ENCODE assay signal across 15 cellular contexts in the genomic region with DNA sequence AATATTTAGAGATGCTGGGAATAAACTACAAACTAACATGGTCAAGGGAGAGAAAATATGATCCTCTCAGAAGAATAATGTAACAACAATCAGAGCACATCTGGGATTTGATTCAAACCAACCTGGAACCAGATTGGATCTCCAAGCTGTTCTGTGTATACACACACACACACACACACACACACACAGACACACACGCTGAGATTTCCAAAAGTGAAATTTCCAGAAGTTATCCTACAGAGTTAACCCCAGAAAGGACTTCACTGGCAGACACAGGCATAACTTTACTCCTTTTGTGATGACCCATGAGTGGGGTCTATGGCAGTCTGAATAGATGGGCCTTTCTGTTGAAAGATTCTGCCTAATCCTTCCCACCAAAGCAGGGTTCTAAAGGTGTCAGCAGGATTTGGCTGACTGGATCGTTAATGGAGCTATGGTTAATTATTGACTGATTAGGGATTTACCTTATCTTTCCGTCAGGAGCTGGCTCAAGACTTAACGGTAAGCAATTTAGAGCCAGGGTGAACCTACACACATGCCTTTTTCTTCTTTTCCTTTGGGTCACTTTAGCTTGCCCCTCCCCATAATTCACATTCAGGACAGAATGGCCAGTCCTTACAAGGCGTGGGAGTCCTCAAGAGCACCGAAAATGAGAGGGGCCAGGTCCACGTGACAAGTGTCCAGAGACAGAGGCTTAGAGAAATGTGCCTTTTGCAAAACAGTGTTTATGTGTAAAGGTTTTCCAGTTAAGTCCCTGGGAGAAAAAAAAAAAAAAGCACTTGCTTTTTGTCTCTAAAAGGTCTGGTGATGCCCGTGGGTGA. TPM values are rescaled to one million over a fixed set of nuclear protein-coding genes. Genes with fewer than 3 reads are reported as not detected.
A peak's percentile ranks its signal among the peaks of the same experiment; 100 is the strongest.
DNase-seq lines count a peak whose midpoint lies in the region; ATAC-seq and TF ChIP-seq lines count a peak whose summit lies in the region.
"Had no signal": no experiment of that assay in that cellular context is flagged by ENCODE, and none has a peak within 500 bp of the region (broad histone marks: within the 10 kb centered on the region; RNA-seq: fewer than 3 reads in every experiment).

No MANE protein-coding gene starts in this region.

- WGBS in hepatocyte (ENCODE audit: low lambda C conversion rate, missing lambda C conversion rate) = 24% methylated on average over 8 of the region's 8 CpGs

- H3K36me3 ChIP-seq in hepatocyte (replicated peaks; ENCODE audit: insufficient read depth, low read depth) = no peaks in the 10 kb centered on the region
- H3K36me3 ChIP-seq: BLaER1 treated with 17β-estradiol and CSF1 and Interleukin-3, amounts not matched to agents 10 nM and 100 nM; Peyer's patch had no signal

- H3K4me1 Mint-ChIP-seq in nephron = peaks cover 16% of the 10 kb centered on the region
- peaks cover 6% of the 10 kb centered on the region for H3K4me1 Mint-ChIP-seq in activated T-cell treated with anti-CD3 and anti-CD28 coated beads, Interleukin-2, amount 50 U/mL, for 4 hours (ENCODE audit: low read depth)

- H3K4me2 ChIP-seq in hepatocyte = peak overlapping the region; percentile 17
- H3K4me2 ChIP-seq: BLaER1 treated with 17β-estradiol and CSF1 and Interleukin-3, amounts not matched to agents 10 nM and 100 nM had no signal

- peaks cover 10% of the 10 kb centered on the region for H3K4me1 ChIP-seq in hepatocyte (ENCODE audit: insufficient read depth)
- H3K4me1 ChIP-seq: Peyer's patch had no signal

- peaks cover 55% of the 10 kb centered on the region for H3K27me3 Mint-ChIP-seq in nephron (ENCODE audit: low read depth)
- H3K27me3 Mint-ChIP-seq in activated T-cell treated with anti-CD3 and anti-CD28 coated beads, Interleukin-2, amount 50 U/mL, for 4 hours (ENCODE audit: low read depth) = peaks cover 56% of the 10 kb centered on the region

- no peaks in the 10 kb centered on the region for H4K20me1 ChIP-seq in hepatocyte (ENCODE audit: insufficient read depth, poor library complexity, severe bottlenecking)

- DNase-seq in NCI-H82 (lab: John Stamatoyannopoulos, UW) = peak; percentile 86
- no peak for DNase-seq in hepatocyte (ENCODE audit: low spot score)
- no peak for DNase-seq in superior temporal gyrus (ENCODE audit: extremely low spot score)
- no peak for DNase-seq in activated T-cell treated with anti-CD3 and anti-CD28 coated beads, Interleukin-2, amount 50 U/mL, for 4 hours
- no peak for DNase-seq in AG08395 (ENCODE audit: low spot score)
- no peak for DNase-seq in AG08396 (ENCODE audit: low spot score)
- DNase-seq: MM.1S, NCI-H1105, NCI-H187, Peyer's patch, SHP77 had no signal

- no peaks in the 10 kb centered on the region for H3K36me3 Mint-ChIP-seq in nephron (ENCODE audit: low read depth)
- H3K36me3 Mint-ChIP-seq in activated T-cell treated with anti-CD3 and anti-CD28 coated beads, Interleukin-2, amount 50 U/mL, for 4 hours (ENCODE audit: insufficient read depth) = no peaks in the 10 kb centered on the region

- H3K27ac Mint-ChIP-seq in nephron = peak overlapping the region; percentile 62 to 70 (median 65)

- TF ChIP-seq CTCF in hepatocyte (IDR thresholded peaks at IDR 0.05; ENCODE audit: poor library complexity) = no peak
- no peak for TF ChIP-seq CTCF in nephron (IDR thresholded peaks at IDR 0.05; ENCODE audit: unreplicated experiment in 3 of 3)

- no peaks in the 10 kb centered on the region for H3K79me2 ChIP-seq in hepatocyte

- no peaks in the 10 kb centered on the region for H3K9me3 Mint-ChIP-seq in nephron
- H3K9me3 Mint-ChIP-seq in activated T-cell treated with anti-CD3 and anti-CD28 coated beads, Interleukin-2, amount 50 U/mL, for 4 hours = no peaks in the 10 kb centered on the region

- no peaks in the 10 kb centered on the region for H3K9me3 ChIP-seq in hepatocyte (ENCODE audit: low read depth)
- H3K9me3 ChIP-seq: Peyer's patch had no signal

- H3K27me3 ChIP-seq in hepatocyte = peaks cover 42% of the 10 kb centered on the region

- H3K27ac ChIP-seq in hepatocyte = no peak overlapping the region
- H3K27ac ChIP-seq: BLaER1 treated with 17β-estradiol and CSF1 and Interleukin-3, amounts not matched to agents 10 nM and 100 nM; Peyer's patch had no signal

- H3K9me2 ChIP-seq in hepatocyte (replicated peaks; ENCODE audit: insufficient read depth) = no peaks in the 10 kb centered on the region

- no peak for ATAC-seq in activated T-cell treated with anti-CD3 and anti-CD28 coated beads, Interleukin-2, amount 50 U/mL, for 4 hours
- ATAC-seq: GM12878, SK-N-SH treated with all-trans-retinoic acid at 6 μM for 48 hours had no signal

- no peak overlapping the region for H2AFZ ChIP-seq in hepatocyte

- no peak overlapping the region for H3K4me3 Mint-ChIP-seq in nephron
- H3K4me3 Mint-ChIP-seq in activated T-cell treated with anti-CD3 and anti-CD28 coated beads, Interleukin-2, amount 50 U/mL, for 4 hours = no peak overlapping the region

- no peak overlapping the region for H3K4me3 ChIP-seq in hepatocyte
- H3K4me3 ChIP-seq: BLaER1 treated with 17β-estradiol and CSF1 and Interleukin-3, amounts not matched to agents 10 nM and 100 nM; GM12878; Peyer's patch had no signal

RNA-seq across cellular contexts. Expression of a gene that starts 10.9 kb away (rescaled TPM):
- total RNA-seq in hepatocyte = 15.7 and 18.7 TPM in 2 replicates
- polyA plus RNA-seq in hepatocyte = 4.8 and 6.7 TPM in 2 replicates
- total RNA-seq in activated T-cell treated with anti-CD3 and anti-CD28 coated beads, Interleukin-2, amount 50 U/mL, for 4 hours = under 1 TPM; 0.03 to 0.13 (median 0.08) TPM

Comparison
In these comparisons a context has a peak if more than half of its experiments do, and no peak if none do; other contexts are left out.
1. RNA of a gene that starts 10.9 kb away (total RNA-seq): 15.7 to 18.7 TPM in hepatocyte; 0.03 to 0.13 TPM in activated T-cell treated with anti-CD3 and anti-CD28 coated beads, Interleukin-2, amount 50 U/mL, for 4 hours; every median in the first group is over 10 times any median in the second.